ENCODE assay signal across 15 cellular contexts in the genomic region with DNA sequence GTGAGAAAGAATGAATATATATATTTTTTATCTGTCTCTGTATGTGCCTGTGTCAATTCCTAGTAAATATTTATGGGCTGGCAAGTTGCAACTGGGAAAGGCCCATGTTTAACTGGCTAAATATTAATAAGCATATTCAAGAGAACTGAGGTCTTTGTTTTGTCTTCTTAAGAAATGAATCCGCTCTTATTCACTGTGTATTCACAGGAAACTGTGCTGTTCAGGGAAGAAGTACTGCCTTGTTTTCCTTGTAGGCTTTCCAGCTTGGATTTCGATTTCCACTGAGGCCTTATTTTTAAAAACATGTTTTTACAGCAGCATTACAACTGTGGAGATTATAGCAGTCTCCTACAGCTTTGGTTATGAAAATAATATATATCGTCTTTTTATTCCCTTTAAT.
DNase-seq lines count a peak whose midpoint lies in the region; ATAC-seq, FAIRE-seq and TF ChIP-seq lines count a peak whose summit lies in the region.
"Had no signal": no experiment of that assay in that cellular context is flagged by ENCODE, and none has a peak within 500 bp of the region (broad histone marks: within the 10 kb centered on the region; RNA-seq: fewer than 3 reads in every experiment).

No MANE protein-coding gene starts in this region.

- TF ChIP-seq CTCF in PC-3 (conservative IDR thresholded peaks at IDR 0.05; ENCODE audit: low read depth, low read length) (no peak), keratinocyte (optimal IDR thresholded peaks at IDR 0.05 in 1 of 3, IDR thresholded peaks at IDR 0.05 in 1 of 3, conservative IDR thresholded peaks at IDR 0.05 in 1 of 3; ENCODE audit: extremely low read depth in 1 of 3, insufficient read depth in 2 of 3, low read length in 3 of 3) (no peak)

- FAIRE-seq in keratinocyte (lab: Jason Lieb, UNC), result no peak

- H3K27me3 ChIP-seq in PC-3 (ENCODE audit: low read length), result no peaks in the 10 kb centered on the region
- H3K27me3 ChIP-seq in keratinocyte (ENCODE audit: control insufficient read depth, extremely low read depth, insufficient read depth, low read length), result no peaks in the 10 kb centered on the region

- H3K9me1 ChIP-seq in keratinocyte (ENCODE audit: control insufficient read depth, extremely low read depth, insufficient read depth, low read length), result no peaks in the 10 kb centered on the region

- no peak overlapping the region for H2AFZ ChIP-seq in PC-3 (ENCODE audit: low read length)
- H2AFZ ChIP-seq in keratinocyte (ENCODE audit: control insufficient read depth, low read length), result no peak overlapping the region

- intact Hi-C loops in PC-3 (cut with micrococcal nuclease), result loop anchor here (1.0 to 5.0 kb wide), 4 partner anchors 26 to 391 kb away; a partner anchor contains a TSS

- peak; percentile 58 for DNase-seq in PC-3
- DNase-seq in keratinocyte (ENCODE audit: low read depth, low spot score), result no peak
- DNase-seq in SIG-M5 (lab: John Stamatoyannopoulos, UW), result no peak
- DNase-seq in Ammon's horn (ENCODE audit: low spot score), result no peak
- DNase-seq in DMS 273 (lab: John Stamatoyannopoulos, UW; ENCODE audit: unreplicated experiment), result no peak
- DNase-seq in NCI-H1417 treated with DMSO at 0.1 percent for 48 hours (lab: John Stamatoyannopoulos, UW), result no peak
- DNase-seq: activated CD8-positive, alpha-beta T cell treated with anti-CD3 and anti-CD28 coated beads, Interleukin-2, amount 10 ng/mL, durations not matched to agents 7 days and 5 days; activated effector memory CD4-positive, alpha-beta T cell treated with Interleukin-2 at 50 U/mL for 16 hours; CD4-positive, alpha-beta memory T cell; central memory CD4-positive, alpha-beta T cell; GDM1; mucosa of descending colon; SHP77 had no signal

- H3K4me2 ChIP-seq in PC-3 (ENCODE audit: low read length) (peak overlapping the region; percentile 81), keratinocyte (ENCODE audit: control insufficient read depth, extremely low read depth, insufficient read depth, low read depth, low read length) (peak overlapping the region; percentile 38)

- POLR2A ChIA-PET in PC-3 (lab: Charles Lee; ENCODE audit: unreplicated experiment), result no interaction called here

- no peaks in the 10 kb centered on the region for H3K9me3 ChIP-seq in PC-3 (ENCODE audit: low read length)
- no peaks in the 10 kb centered on the region for H3K9me3 ChIP-seq in keratinocyte (ENCODE audit: control insufficient read depth, low read depth, low read length)

- CTCF ChIA-PET in PC-3 (lab: Charles Lee), result no interaction called here

- H3K4me1 ChIP-seq in PC-3 (ENCODE audit: insufficient read depth, low read length) (peaks cover 66% of the 10 kb centered on the region), keratinocyte (ENCODE audit: control insufficient read depth, extremely low read depth, insufficient read depth, low read length) (peaks cover 64% of the 10 kb centered on the region)

- H3K4me3 ChIP-seq in PC-3 (ENCODE audit: low read length) (no peak overlapping the region; the same call in 1 of the 2 replicates), keratinocyte (ENCODE audit: control insufficient read depth in 2 of 3, extremely low read depth in 1 of 3, insufficient read depth in 2 of 3, low read depth in 1 of 3, low read length in 3 of 3) (peak overlapping the region in 2 of 3 experiments; percentile 8 to 13)
- H3K4me3 ChIP-seq: mucosa of descending colon had no signal

- H3K36me3 ChIP-seq in PC-3 (ENCODE audit: low read depth, low read length) (peaks cover 2% of the 10 kb centered on the region; the same call in 1 of the 2 replicates), keratinocyte (ENCODE audit: control insufficient read depth in 2 of 2, extremely low read depth in 1 of 2, insufficient read depth in 2 of 2, low read length in 2 of 2) (no peaks in the 10 kb centered on the region)

- H3K27ac ChIP-seq in PC-3 (ENCODE audit: low read length), result peak overlapping the region; percentile 68
- peak overlapping the region; percentile 75 for H3K27ac ChIP-seq in cingulate gyrus (ENCODE audit: low read depth, low read length)
- peak overlapping the region; percentile 66 for H3K27ac ChIP-seq in keratinocyte (ENCODE audit: control insufficient read depth, insufficient read depth, low read length)
- peak overlapping the region; percentile 78 for H3K27ac ChIP-seq in temporal lobe (ENCODE audit: low read depth, low read length)

- no TSS peak for BruUV-seq in PC-3 (replicated peaks; lab: Mats Ljungman, UMichigan)

- peaks cover 9% of the 10 kb centered on the region for H3F3A ChIP-seq in PC-3 (ENCODE audit: low read length, unreplicated experiment)

- H3K79me2 ChIP-seq in PC-3 (ENCODE audit: low read length) (peaks cover 54% of the 10 kb centered on the region), keratinocyte (ENCODE audit: control insufficient read depth, insufficient read depth, low read length) (peaks cover 24% of the 10 kb centered on the region)

- H3K9me2 ChIP-seq in PC-3 (replicated peaks; ENCODE audit: low read length), result no peaks in the 10 kb centered on the region

- dilution Hi-C loops in keratinocyte (cut with MboI; ENCODE audit: extremely low pct_ligation_motif_present, low sequenced_read_pairs), result no loop called here

- ATAC-seq in PC-3, result peak; percentile 43
- ATAC-seq: activated CD8-positive, alpha-beta T cell treated with anti-CD3 and anti-CD28 coated beads, Interleukin-2, amount 10 ng/mL, durations not matched to agents 7 days and 5 days; mucosa of descending colon had no signal

- H3K9ac ChIP-seq in PC-3 (ENCODE audit: low read length) (0 out of 2 replicates have a peak overlapping the region, but pooled peaks have one; percentile 3), keratinocyte (ENCODE audit: control insufficient read depth, extremely low read depth, insufficient read depth, low read length) (no peak overlapping the region)

- H4K20me1 ChIP-seq in PC-3 (ENCODE audit: low read length), result no peaks in the 10 kb centered on the region
- H4K20me1 ChIP-seq in keratinocyte (ENCODE audit: control insufficient read depth, extremely low read depth, insufficient read depth, low read length), result no peaks in the 10 kb centered on the region
